ENCODE assay signal across 13 cellular contexts in genomic region chr14:103867523-103867953, GRCh38. TPM values are rescaled to one million over a fixed set of nuclear protein-coding genes. Genes with fewer than 3 reads are reported as not detected.
DNase-seq lines count a peak whose midpoint lies in the region; ATAC-seq and TF ChIP-seq lines count a peak whose summit lies in the region.
"Had no signal": no experiment of that assay in that cellular context is flagged by ENCODE, and none has a peak within 500 bp of the region (broad histone marks: within the 10 kb centered on the region; RNA-seq: fewer than 3 reads in every experiment).

No MANE protein-coding gene starts in this region.

- DNase-seq in HPDE6-E6E7 (ENCODE audit: extremely low spot score): peak; percentile 92
- peak; percentile 77 for DNase-seq in left ventricle myocardium inferior
- DNase-seq in retinal pigment epithelial cell (ENCODE audit: low read depth): peak; percentile 93
- no peak for DNase-seq in uterus
- DNase-seq in activated effector memory CD4-positive, alpha-beta T cell treated with Interleukin-2 at 50 U/mL for 16 hours: no peak
- no peak for DNase-seq in effector CD8-positive, alpha-beta T cell (lab: John Stamatoyannopoulos, UW)
- DNase-seq in SKM-1 (lab: John Stamatoyannopoulos, UW; ENCODE audit: unreplicated experiment): no peak
- DNase-seq: activated CD4-positive, alpha-beta T cell treated with anti-CD3 and anti-CD28 coated beads for 36 hours; GM23248 had no signal

- intact Hi-C loops in left ventricle myocardium inferior (cut with micrococcal nuclease): no loop called here
- intact Hi-C loops in uterus (cut with DNase I; ENCODE audit: low total_unique reads): no loop called here

- peak; percentile 55 for ATAC-seq in SK-N-SH treated with all-trans-retinoic acid at 6 μM for 48 hours
- ATAC-seq: activated CD4-positive, alpha-beta T cell treated with anti-CD3 and anti-CD28 coated beads for 36 hours; activated naive CD4-positive, alpha-beta T cell treated with anti-CD3 and anti-CD28 coated beads, Interleukin-2, amount 50 U/mL, for 72 hours had no signal

- H3K27me3 ChIP-seq in left ventricle myocardium inferior (ENCODE audit: low read depth) (no peaks in the 10 kb centered on the region), uterus (no peaks in the 10 kb centered on the region)
- H3K27me3 ChIP-seq: SJSA1 had no signal

- H3K4me3 ChIP-seq in left ventricle myocardium inferior: no peak overlapping the region
- no peak overlapping the region for H3K4me3 ChIP-seq in retinal pigment epithelial cell (ENCODE audit: low read length)
- H3K4me3 ChIP-seq in uterus: no peak overlapping the region
- H3K4me3 ChIP-seq: GM23248, SJSA1, smooth muscle cell had no signal

- H3K27ac ChIP-seq in left ventricle myocardium inferior (replicated peaks): peak overlapping the region; percentile 91
- H3K27ac ChIP-seq in uterus: no peak overlapping the region
- H3K27ac ChIP-seq: GM23248, SJSA1 had no signal

- no peak for TF ChIP-seq POLR2A in uterus (IDR thresholded peaks at IDR 0.05)

- TF ChIP-seq CTCF in left ventricle myocardium inferior (IDR thresholded peaks at IDR 0.05; ENCODE audit: borderline replicate concordance) (no peak), retinal pigment epithelial cell (conservative IDR thresholded peaks at IDR 0.05; ENCODE audit: low read depth, low read length) (no peak), uterus (IDR thresholded peaks at IDR 0.05) (no peak)

- peaks cover 52% of the 10 kb centered on the region for H3K4me1 ChIP-seq in left ventricle myocardium inferior
- H3K4me1 ChIP-seq in uterus: peaks cover 0 to 7% of the 10 kb centered on the region in 2 donors
- H3K4me1 ChIP-seq: SJSA1 had no signal

- no peaks in the 10 kb centered on the region for H3K36me3 ChIP-seq in left ventricle myocardium inferior
- H3K36me3 ChIP-seq in uterus: no peaks in the 10 kb centered on the region
- H3K36me3 ChIP-seq: SJSA1 had no signal

- H3K9me3 ChIP-seq in left ventricle myocardium inferior (replicated peaks) (no peaks in the 10 kb centered on the region), uterus (no peaks in the 10 kb centered on the region)
- H3K9me3 ChIP-seq: SJSA1 had no signal

TF ChIP-seq in SK-N-SH treated with all-trans-retinoic acid at 6 μM for 48 hours, 23 proteins besides CTCF, POLR2A, EP300 and RAD21:
- TF ChIP-seq ARNTL (CRISPR knock-in tag; IDR thresholded peaks at IDR 0.05; ENCODE audit: borderline replicate concordance, low read depth) (no peak), BACH2 (CRISPR knock-in tag; IDR thresholded peaks at IDR 0.05; ENCODE audit: borderline replicate concordance) (no peak), ZFP30 (CRISPR knock-in tag; IDR thresholded peaks at IDR 0.05) (no peak), CSDC2 (CRISPR knock-in tag; IDR thresholded peaks at IDR 0.05) (no peak), ZNF565 (CRISPR knock-in tag; conservative IDR thresholded peaks at IDR 0.05; ENCODE audit: low read depth) (no peak), SNAI2 (CRISPR knock-in tag; IDR thresholded peaks at IDR 0.05) (no peak), ZNF70 (CRISPR knock-in tag; IDR thresholded peaks at IDR 0.05) (no peak), GLIS3 (CRISPR knock-in tag; IDR thresholded peaks at IDR 0.05) (no peak), PPARA (CRISPR knock-in tag; IDR thresholded peaks at IDR 0.05; ENCODE audit: borderline replicate concordance) (no peak), ZC3H10 (CRISPR knock-in tag; IDR thresholded peaks at IDR 0.05) (no peak), CREB5 (CRISPR knock-in tag; IDR thresholded peaks at IDR 0.05; ENCODE audit: low read depth) (no peak), ZFP3 (CRISPR knock-in tag; IDR thresholded peaks at IDR 0.05) (no peak), TOX (CRISPR knock-in tag; IDR thresholded peaks at IDR 0.05; ENCODE audit: borderline replicate concordance) (no peak), RARB (CRISPR knock-in tag; IDR thresholded peaks at IDR 0.05) (no peak), OSR1 (CRISPR knock-in tag; IDR thresholded peaks at IDR 0.05) (no peak)
- TF ChIP-seq, protein P1, sequence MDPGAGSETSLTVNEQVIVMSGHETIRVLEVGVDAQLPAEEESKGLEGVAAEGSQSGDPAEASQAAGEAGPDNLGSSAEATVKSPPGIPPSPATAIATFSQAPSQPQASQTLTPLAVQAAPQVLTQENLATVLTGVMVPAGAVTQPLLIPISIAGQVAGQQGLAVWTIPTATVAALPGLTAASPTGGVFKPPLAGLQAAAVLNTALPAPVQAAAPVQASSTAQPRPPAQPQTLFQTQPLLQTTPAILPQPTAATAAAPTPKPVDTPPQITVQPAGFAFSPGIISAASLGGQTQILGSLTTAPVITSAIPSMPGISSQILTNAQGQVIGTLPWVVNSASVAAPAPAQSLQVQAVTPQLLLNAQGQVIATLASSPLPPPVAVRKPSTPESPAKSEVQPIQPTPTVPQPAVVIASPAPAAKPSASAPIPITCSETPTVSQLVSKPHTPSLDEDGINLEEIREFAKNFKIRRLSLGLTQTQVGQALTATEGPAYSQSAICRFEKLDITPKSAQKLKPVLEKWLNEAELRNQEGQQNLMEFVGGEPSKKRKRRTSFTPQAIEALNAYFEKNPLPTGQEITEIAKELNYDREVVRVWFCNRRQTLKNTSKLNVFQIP (CRISPR knock-in tag; IDR thresholded peaks at IDR 0.05; ENCODE audit: borderline replicate concordance, low read depth): no peak
TF ChIP-seq in SK-N-SH treated with all-trans-retinoic acid at 6 μM for 48 hours: peak in this region for 0.

RNA-seq across cellular contexts. Expression of gene PPP1R13B, which starts 20.2 kb away (rescaled TPM):
- total RNA-seq in left ventricle myocardium inferior (104 TPM), uterus (10 to 100 TPM in 3 of 4 donors, 1 to 10 TPM in 1; 5.6 to 71.6 (median 18.2) TPM)

Comparison
In these comparisons a context has a peak if more than half of its experiments do, and no peak if none do; other contexts are left out.
1. DNase-seq: peak in HPDE6-E6E7 (single experiment), left ventricle myocardium inferior (single experiment) and retinal pigment epithelial cell (single experiment); none in uterus (0 of 2), activated effector memory CD4-positive, alpha-beta T cell treated with Interleukin-2 at 50 U/mL for 16 hours (single experiment), effector CD8-positive, alpha-beta T cell (single experiment) and SKM-1 (single experiment).